Comparison of ENCODE assay signal across 8 cellular contexts in genomic region chr2:130391058-130391871, GRCh38. TPM values are rescaled to one million over a fixed set of nuclear protein-coding genes. Genes with fewer than 3 reads are reported as not detected.
DNase-seq lines count a peak whose midpoint lies in the region; ATAC-seq and TF ChIP-seq lines count a peak whose summit lies in the region.

No MANE protein-coding gene starts in this region.

- H3K27me3 ChIP-seq in colonic mucosa = no peaks in the 10 kb centered on the region

- peak overlapping the region; percentile 92 for H3K27ac ChIP-seq in colonic mucosa

- ATAC-seq in GM18907 (IDR thresholded peaks at IDR 0.05; ENCODE audit: unreplicated experiment) = peak; percentile 94
- ATAC-seq in HG03103 (IDR thresholded peaks at IDR 0.05; ENCODE audit: low read depth, unreplicated experiment) = peak; percentile 72
- peak; percentile 96 for ATAC-seq in left colon

- H3K9me3 ChIP-seq in colonic mucosa = no peaks in the 10 kb centered on the region

- intact Hi-C loops in colonic mucosa (cut with DNase I) = no loop called here
- intact Hi-C loops in left colon (cut with DNase I, micrococcal nuclease) = no loop called here

- H3K36me3 ChIP-seq in colonic mucosa = no peaks in the 10 kb centered on the region

- TF ChIP-seq CTCF in colonic mucosa (IDR thresholded peaks at IDR 0.05) = no peak

- peak overlapping the region; percentile 82 to 90 for H3K9ac ChIP-seq in colonic mucosa (ENCODE audit: low read depth in 2 of 2, low read length in 2 of 2)

- H3K4me3 ChIP-seq in colonic mucosa = peak overlapping the region; percentile 65

- H3K4me1 ChIP-seq in colonic mucosa = no peaks in the 10 kb centered on the region

- DNase-seq in AG08396 (ENCODE audit: low spot score) = peak; percentile 84
- DNase-seq in NCI-H2227 treated with DMSO at 0.1 percent for 48 hours (lab: John Stamatoyannopoulos, UW) = peak; percentile 81
- peak; percentile 43 for DNase-seq in activated CD4-positive, alpha-beta T cell treated with anti-CD3 and anti-CD28 coated beads for 1 hour
- peak; percentile 95 for DNase-seq in colonic mucosa
- peak; percentile 93 to 96 for DNase-seq in left colon
- peak; percentile 78 for DNase-seq in stimulated activated CD4-positive, alpha-beta T cell treated with anti-CD3 and anti-CD28 coated beads, Interleukin-1b, Interleukin-23, amount 100 ng/mL, for 48 hours

RNA-seq across cellular contexts. Expression of gene PTPN18, which starts 35.4 kb away (rescaled TPM):
- total RNA-seq in colonic mucosa (100 to 1,000 TPM in 1 of 2 donors, 10 to 100 TPM in 1; 85.0 to 160 TPM), left colon (100 to 1,000 TPM; 112 to 168 TPM)

RNA-seq across cellular contexts. Expression of gene IMP4, which starts 48.6 kb away (rescaled TPM):
- total RNA-seq in colonic mucosa = 100 to 1,000 TPM in 1 of 2 donors, 10 to 100 TPM in 1; 50.6 to 117 TPM
- total RNA-seq in left colon = 10 to 100 TPM; 60.7 to 74.8 TPM

Comparison
In these comparisons a context has a peak if more than half of its experiments do, and no peak if none do; other contexts are left out.
1. Peak in every context shown above with its lines: DNase-seq, ATAC-seq, H3K4me3 ChIP-seq and H3K27ac ChIP-seq.
2. DNase-seq: peak in every context shown above with its lines; median percentile 95 in colonic mucosa; 94 in left colon; 84 in AG08396; 81 in NCI-H2227 treated with DMSO at 0.1 percent for 48 hours; 78 in stimulated activated CD4-positive, alpha-beta T cell treated with anti-CD3 and anti-CD28 coated beads, Interleukin-1b, Interleukin-23, amount 100 ng/mL, for 48 hours; 43 in activated CD4-positive, alpha-beta T cell treated with anti-CD3 and anti-CD28 coated beads for 1 hour.